15 cellular contexts compared by ENCODE assay signal in the genomic region with DNA sequence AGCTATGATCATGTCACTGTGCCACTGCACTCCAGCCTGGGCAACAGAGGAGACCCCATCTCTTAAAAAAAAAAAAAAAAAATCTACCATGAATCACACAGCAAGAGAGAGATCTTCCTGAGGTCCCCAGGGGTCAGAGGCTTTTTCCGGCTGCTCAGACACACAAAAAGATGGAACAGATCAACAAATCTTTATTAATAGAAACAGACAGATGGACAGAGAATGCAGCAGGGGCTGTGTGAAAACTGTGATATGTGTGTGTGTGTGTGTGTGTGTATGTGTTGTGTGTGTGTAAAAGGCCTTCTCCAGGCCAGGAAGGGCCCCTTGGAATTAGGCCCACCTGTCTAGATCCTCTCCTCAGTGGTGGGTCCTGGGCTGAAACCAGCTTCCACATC. TPM values are rescaled to one million over a fixed set of nuclear protein-coding genes. Genes with fewer than 3 reads are reported as not detected.
"Had no signal": no experiment of that assay in that cellular context is flagged by ENCODE, and none has a peak within 500 bp of the region (broad histone marks: within the 10 kb centered on the region; RNA-seq: fewer than 3 reads in every experiment).

No MANE protein-coding gene starts in this region.

- H3K9me3 ChIP-seq: left ventricle myocardium inferior, prostate gland, stomach, testis, upper lobe of right lung had no signal

- H3K36me3 ChIP-seq: prostate gland had no signal

- H3K36me3 Mint-ChIP-seq: natural killer cell treated with Interleukin-12 subunit alpha and Interleukin-12 subunit beta and Interleukin-15 and Interleukin-18, amount 100 ng/mL, for 72 hours had no signal

- H3K27ac ChIP-seq: left ventricle myocardium inferior, prostate gland, stomach, testis, upper lobe of right lung, WERI-Rb-1 had no signal

- H3K4me1 ChIP-seq: prostate gland had no signal

- H3K4me3 Mint-ChIP-seq: activated CD4-positive, alpha-beta T cell treated with anti-CD3 and anti-CD28 coated beads for 36 hours; activated CD8-positive, alpha-beta T cell treated with anti-CD3 and anti-CD28 coated beads for 36 hours; dendritic cell treated with granulocyte-macrophage colony-stimulating factor and Interleukin-4, amounts not matched to agents 40 ng/mL and 50 ng/mL, for 4 days had no signal

- H3K27ac Mint-ChIP-seq: activated CD4-positive, alpha-beta T cell treated with anti-CD3 and anti-CD28 coated beads for 36 hours; activated CD8-positive, alpha-beta T cell treated with anti-CD3 and anti-CD28 coated beads for 36 hours; activated naive CD4-positive, alpha-beta T cell treated with anti-CD3 and anti-CD28 coated beads, Interleukin-2, amount 50 U/mL, for 72 hours; natural killer cell treated with Interleukin-12 subunit alpha and Interleukin-12 subunit beta and Interleukin-15 and Interleukin-18, amount 100 ng/mL, for 72 hours had no signal

- H3K27me3 ChIP-seq: testis had no signal

- H3K9me3 Mint-ChIP-seq: activated CD8-positive, alpha-beta T cell treated with anti-CD3 and anti-CD28 coated beads for 36 hours; activated naive CD4-positive, alpha-beta T cell treated with anti-CD3 and anti-CD28 coated beads, Interleukin-2, amount 50 U/mL, for 72 hours; dendritic cell treated with granulocyte-macrophage colony-stimulating factor and Interleukin-4, amounts not matched to agents 40 ng/mL and 50 ng/mL, for 4 days; natural killer cell treated with Interleukin-12 subunit alpha and Interleukin-12 subunit beta and Interleukin-15 and Interleukin-18, amount 100 ng/mL, for 72 hours had no signal

- DNase-seq: kidney, upper lobe of right lung had no signal

- H3K4me3 ChIP-seq: left ventricle myocardium inferior, prostate gland, smooth muscle cell, stomach, testis, upper lobe of right lung had no signal

RNA-seq across cellular contexts. Expression of a gene that starts 5.7 kb away (rescaled TPM):
- total RNA-seq: kidney, left ventricle myocardium inferior, mucosa of gallbladder, omental fat pad, smooth muscle cell, stomach, upper lobe of right lung had no signal
